In the genomic region with DNA sequence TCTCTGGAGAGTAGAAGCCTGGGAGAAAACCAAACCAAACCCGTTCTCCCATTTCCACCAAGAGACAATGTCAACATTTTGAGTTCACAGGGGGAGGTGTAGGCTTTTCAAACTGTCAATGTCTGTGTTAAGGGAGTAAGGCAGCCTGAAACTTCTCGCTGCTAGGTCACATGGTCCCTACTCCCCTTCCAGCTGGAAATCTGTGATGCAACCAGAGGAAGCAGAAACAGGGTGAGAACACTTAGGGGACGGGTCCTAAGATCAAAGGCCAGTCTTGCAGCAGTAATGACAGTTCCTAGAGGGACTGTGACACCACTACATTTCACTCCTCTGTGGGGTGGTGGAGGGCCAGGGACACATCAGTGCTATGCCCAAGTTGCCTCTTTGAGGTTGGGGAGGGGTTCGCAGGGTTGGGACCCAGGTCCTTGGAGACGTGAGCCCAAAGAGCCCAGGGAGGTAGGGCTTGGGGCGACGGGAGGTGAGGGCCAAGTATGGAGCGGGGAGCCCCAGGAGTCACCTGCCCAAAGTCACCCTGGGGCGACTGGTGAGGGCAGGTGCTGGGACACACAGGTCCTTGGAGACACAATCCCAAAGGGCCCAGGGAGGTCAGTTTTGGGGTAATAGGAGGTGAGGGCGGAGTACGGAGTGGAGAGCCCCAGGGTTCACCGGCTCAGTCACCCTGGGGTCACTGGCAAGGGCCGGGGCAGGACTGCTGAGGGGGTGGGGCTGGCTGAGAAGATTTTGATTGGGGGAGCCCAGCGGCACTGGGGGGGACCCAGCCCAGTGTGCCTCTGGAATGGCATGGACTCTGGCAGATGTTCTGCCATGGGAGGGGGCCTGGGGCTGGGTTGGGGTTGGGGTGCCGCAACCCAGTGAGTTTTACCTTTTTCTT, we compare ENCODE assay signal across 32 cellular contexts. TPM values are rescaled to one million over a fixed set of nuclear protein-coding genes. Genes with fewer than 3 reads are reported as not detected.
"Had no signal": no experiment of that assay in that cellular context is flagged by ENCODE, and none has a peak within 500 bp of the region (broad histone marks: within the 10 kb centered on the region; RNA-seq: fewer than 3 reads in every experiment).

No MANE protein-coding gene starts in this region.

- ATAC-seq: left lobe of liver, lower lobe of right lung, natural killer cell had no signal

- H3K4me3 Mint-ChIP-seq: activated CD4-positive, alpha-beta memory T cell treated with anti-CD3 and anti-CD28 coated beads for 36 hours; dendritic cell treated with granulocyte-macrophage colony-stimulating factor and Interleukin-4, amounts not matched to agents 40 ng/mL and 50 ng/mL, for 4 days; endodermal cell; natural killer cell; neural progenitor cell; stimulated activated naive CD8-positive, alpha-beta T cell treated with anti-CD3 and anti-CD28 coated beads, Interleukin-15, Interleukin-2, amounts not matched to agents 100 ng/mL and 50 ng/mL, for 24 hours; T-helper 2 cell treated with Interferon-gamma antibody and Interleukin-4, amounts not matched to agents 5 μg/mL and 100 μg/mL, for 36 hours; type B pancreatic cell had no signal

- H3K27ac Mint-ChIP-seq: activated CD4-positive, alpha-beta memory T cell treated with anti-CD3 and anti-CD28 coated beads for 36 hours; dendritic cell treated with granulocyte-macrophage colony-stimulating factor and Interleukin-4, amounts not matched to agents 40 ng/mL and 50 ng/mL, for 4 days; endodermal cell; natural killer cell; neural progenitor cell; stimulated activated naive CD8-positive, alpha-beta T cell treated with anti-CD3 and anti-CD28 coated beads, Interleukin-15, Interleukin-2, amounts not matched to agents 100 ng/mL and 50 ng/mL, for 24 hours; T-helper 2 cell treated with Interferon-gamma antibody and Interleukin-4, amounts not matched to agents 5 μg/mL and 100 μg/mL, for 36 hours; type B pancreatic cell had no signal

- H3K4me2 ChIP-seq: neural progenitor cell had no signal

- H3K36me3 ChIP-seq: esophagus squamous epithelium, heart right ventricle, lower lobe of right lung, neural progenitor cell, right atrium auricular region, spleen, uterus had no signal

- H3K4me1 ChIP-seq: esophagus squamous epithelium, heart right ventricle, lower lobe of right lung, neural progenitor cell, right atrium auricular region, spleen, uterus had no signal

- H3K36me3 Mint-ChIP-seq: activated CD4-positive, alpha-beta memory T cell treated with anti-CD3 and anti-CD28 coated beads for 36 hours; natural killer cell; neural progenitor cell; type B pancreatic cell had no signal

- H3K4me1 Mint-ChIP-seq: natural killer cell, neural progenitor cell had no signal

- H3K4me3 ChIP-seq: esophagus squamous epithelium, heart right ventricle, lower lobe of right lung, neural progenitor cell, right atrium auricular region, spleen, uterus had no signal

- H3K27me3 ChIP-seq: heart right ventricle, neural progenitor cell, right atrium auricular region, uterus had no signal

- DNase-seq: activated CD8-positive, alpha-beta memory T cell treated with anti-CD3 and anti-CD28 coated beads, Interleukin-2, amount 50 U/mL, for 4 hours; activated gamma-delta T cell treated with Interleukin-2 at 50 U/mL for 16 hours; activated naive CD4-positive, alpha-beta T cell treated with anti-CD3 and anti-CD28 coated beads, Interleukin-2, amount 50 U/mL, for 16 hours; activated T-cell treated with anti-CD3 and anti-CD28 coated beads, Interleukin-2, amount 50 U/mL, for 1 hour; amniotic stem cell; caudate nucleus; esophagus squamous epithelium; foreskin melanocyte; heart right ventricle; kidney glomerular epithelial cell; lower lobe of right lung; mesenchymal stem cell; natural killer cell; spleen; stimulated activated CD4-positive, alpha-beta T cell treated with anti-CD3 and anti-CD28 coated beads, Interleukin-2, amount 100 ng/mL, for 48 hours; substantia nigra; T-helper 1 cell; uterus had no signal

- H3K9ac ChIP-seq: neural progenitor cell had no signal

- H3K27me3 Mint-ChIP-seq: dendritic cell treated with granulocyte-macrophage colony-stimulating factor and Interleukin-4, amounts not matched to agents 40 ng/mL and 50 ng/mL, for 4 days; stimulated activated naive CD8-positive, alpha-beta T cell treated with anti-CD3 and anti-CD28 coated beads, Interleukin-15, Interleukin-2, amounts not matched to agents 100 ng/mL and 50 ng/mL, for 24 hours; type B pancreatic cell had no signal

- H3K9me3 Mint-ChIP-seq: activated CD4-positive, alpha-beta memory T cell treated with anti-CD3 and anti-CD28 coated beads for 36 hours; dendritic cell treated with granulocyte-macrophage colony-stimulating factor and Interleukin-4, amounts not matched to agents 40 ng/mL and 50 ng/mL, for 4 days; natural killer cell; stimulated activated naive CD8-positive, alpha-beta T cell treated with anti-CD3 and anti-CD28 coated beads, Interleukin-15, Interleukin-2, amounts not matched to agents 100 ng/mL and 50 ng/mL, for 24 hours; T-helper 2 cell treated with Interferon-gamma antibody and Interleukin-4, amounts not matched to agents 5 μg/mL and 100 μg/mL, for 36 hours; type B pancreatic cell had no signal

- H3K27ac ChIP-seq: esophagus squamous epithelium, heart right ventricle, lower lobe of right lung, neural progenitor cell, right atrium auricular region, spleen, uterus had no signal

RNA-seq across cellular contexts. Expression of gene GOLGA6L2, which starts 0.6 kb away (rescaled TPM):
- total RNA-seq: activated CD4-positive, alpha-beta memory T cell treated with anti-CD3 and anti-CD28 coated beads for 36 hours; activated CD8-positive, alpha-beta memory T cell treated with anti-CD3 and anti-CD28 coated beads for 36 hours; endodermal cell; esophagus squamous epithelium; glomerular endothelial cell; left lobe of liver; lower lobe of right lung; mononuclear cell; natural killer cell; omental fat pad; pulmonary artery endothelial cell; right atrium auricular region; spleen; uterus had no signal
- polyA plus RNA-seq: heart right ventricle, spleen had no signal
